18 cellular contexts compared by ENCODE assay signal in genomic region chr17:39950871-39951348, GRCh38. TPM values are rescaled to one million over a fixed set of nuclear protein-coding genes. Genes with fewer than 3 reads are reported as not detected.
DNase-seq lines count a peak whose midpoint lies in the region; ATAC-seq lines count a peak whose summit lies in the region.
"Had no signal": no experiment of that assay in that cellular context is flagged by ENCODE, and none has a peak within 500 bp of the region (broad histone marks: within the 10 kb centered on the region; RNA-seq: fewer than 3 reads in every experiment).

No MANE protein-coding gene starts in this region.

- DNase-seq in HuH-7 (ENCODE audit: low spot score) = peak; percentile 20
- DNase-seq in brain pericyte (ENCODE audit: low read depth, low spot score) = peak; percentile 34
- peak; percentile 88 for DNase-seq in myocyte (ENCODE audit: low read depth)
- no peak for DNase-seq in posterior vena cava (ENCODE audit: low spot score)
- DNase-seq: activated CD8-positive, alpha-beta T cell treated with anti-CD3 and anti-CD28 coated beads for 36 hours; C1 segment of cervical spinal cord; HFFc6; immature natural killer cell; RPMI8226; tibial artery had no signal

- ATAC-seq in HG03039 (IDR thresholded peaks at IDR 0.05; ENCODE audit: unreplicated experiment) = no peak
- ATAC-seq in esophagus mucosa = no peak
- ATAC-seq: activated CD8-positive, alpha-beta T cell treated with anti-CD3 and anti-CD28 coated beads for 36 hours; gastroesophageal sphincter; stimulated activated memory B cell treated with anti-CD40 and anti-IgM and Interleukin-4, amounts not matched to agents 10 μg/mL and 1 μg/mL and 100 μg/mL, for 72 hours had no signal

- intact Hi-C loops in posterior vena cava (cut with DNase I) = no loop called here

RNA-seq across cellular contexts. Expression of gene GSDMA, which starts 11.9 kb away (rescaled TPM):
- total RNA-seq in myocyte (not detected in 2 replicates), posterior vena cava (under 1 TPM; 0.19 to 0.57 TPM), esophagus mucosa (1.9 TPM)
- polyA plus RNA-seq in myocyte (2012) = not detected
- total RNA-seq: cerebellum, mesothelial cell of epicardium had no signal

RNA-seq across cellular contexts. Expression of gene LRRC3C, which starts 23.4 kb away (rescaled TPM):
- total RNA-seq in myocyte = not detected in 2 replicates
- polyA plus RNA-seq in myocyte (2012) = not detected
- not detected for total RNA-seq in posterior vena cava
- not detected for total RNA-seq in esophagus mucosa
- total RNA-seq: activated CD8-positive, alpha-beta T cell treated with anti-CD3 and anti-CD28 coated beads for 36 hours; adrenal gland; cerebellum; HFFc6; mesothelial cell of epicardium; smooth muscle cell had no signal
- polyA plus RNA-seq: adrenal gland, immature natural killer cell, smooth muscle cell had no signal

RNA-seq across cellular contexts. Expression of gene ORMDL3, which starts 23.5 kb away (rescaled TPM):
- total RNA-seq in myocyte = 34.7 and 37.7 TPM in 2 replicates
- polyA plus RNA-seq in myocyte (2012) = 101 TPM
- total RNA-seq in posterior vena cava = 10 to 100 TPM; 32.1 to 43.2 TPM
- total RNA-seq in esophagus mucosa = 18.5 TPM

RNA-seq across cellular contexts. Expression of gene PSMD3, which starts 29.7 kb away (rescaled TPM):
- total RNA-seq in myocyte = 171 and 186 TPM in 2 replicates
- polyA plus RNA-seq in myocyte (2012) = 137 TPM
- 10 to 100 TPM; 57.6 to 65.5 TPM for total RNA-seq in posterior vena cava
- 80.2 TPM for total RNA-seq in esophagus mucosa

RNA-seq across cellular contexts. Expression of gene GSDMB, which starts 32.5 kb away (rescaled TPM):
- total RNA-seq in myocyte (1.1 and 1.8 TPM in 2 replicates), posterior vena cava (1 to 10 TPM; 4.2 to 6.0 TPM), esophagus mucosa (1.6 TPM)
- polyA plus RNA-seq in myocyte (2012) = 4.4 TPM
